21 cellular contexts compared by ENCODE assay signal in genomic region chr16:76386784-76387183, GRCh38.
DNase-seq lines count a peak whose midpoint lies in the region; ATAC-seq and TF ChIP-seq lines count a peak whose summit lies in the region.
"Had no signal": no experiment of that assay in that cellular context is flagged by ENCODE, and none has a peak within 500 bp of the region (broad histone marks: within the 10 kb centered on the region; RNA-seq: fewer than 3 reads in every experiment).

No MANE protein-coding gene starts in this region.

- H3K4me1 ChIP-seq in mucosa of descending colon (ENCODE audit: low read depth): no peaks in the 10 kb centered on the region
- H3K4me1 ChIP-seq: heart right ventricle had no signal

- H3K36me3 Mint-ChIP-seq in activated naive CD8-positive, alpha-beta T cell treated with anti-CD3 and anti-CD28 coated beads for 36 hours: no peaks in the 10 kb centered on the region
- H3K36me3 Mint-ChIP-seq: activated CD4-positive, alpha-beta memory T cell treated with anti-CD3 and anti-CD28 coated beads for 36 hours; activated naive CD8-positive, alpha-beta T cell treated with anti-CD3 and anti-CD28 coated beads, Interleukin-2, amount 10 ng/mL, durations not matched to agents 7 days and 5 days had no signal

- intact Hi-C loops in left ventricle myocardium superior (cut with micrococcal nuclease): no loop called here
- intact Hi-C loops in mucosa of descending colon (cut with DNase I, micrococcal nuclease): no loop called here

- H3K36me3 ChIP-seq in mucosa of descending colon (ENCODE audit: low read depth): no peaks in the 10 kb centered on the region
- H3K36me3 ChIP-seq: heart right ventricle had no signal

- H3K27ac Mint-ChIP-seq in activated naive CD8-positive, alpha-beta T cell treated with anti-CD3 and anti-CD28 coated beads for 36 hours: no peak overlapping the region
- H3K27ac Mint-ChIP-seq: activated CD4-positive, alpha-beta memory T cell treated with anti-CD3 and anti-CD28 coated beads for 36 hours; activated naive CD8-positive, alpha-beta T cell treated with anti-CD3 and anti-CD28 coated beads, Interleukin-2, amount 10 ng/mL, durations not matched to agents 7 days and 5 days; GM23338 had no signal

- no peaks in the 10 kb centered on the region for H3K27me3 Mint-ChIP-seq in activated naive CD8-positive, alpha-beta T cell treated with anti-CD3 and anti-CD28 coated beads for 36 hours
- H3K27me3 Mint-ChIP-seq: activated CD4-positive, alpha-beta memory T cell treated with anti-CD3 and anti-CD28 coated beads for 36 hours; activated naive CD8-positive, alpha-beta T cell treated with anti-CD3 and anti-CD28 coated beads, Interleukin-2, amount 10 ng/mL, durations not matched to agents 7 days and 5 days had no signal

- DNase-seq in Daoy (ENCODE audit: low read depth) (peak; percentile 66), NOMO-1 treated with dmso at 0.1 percent for 144 hours (lab: John Stamatoyannopoulos, UW; ENCODE audit: unreplicated experiment) (peak; percentile 16), astrocyte of the spinal cord (ENCODE audit: low read depth, low spot score) (peak; percentile 44), left ventricle myocardium superior (no peak), mucosa of descending colon (no peak), NCI-H1048 (lab: John Stamatoyannopoulos, UW) (no peak)
- no peak for DNase-seq in activated naive CD8-positive, alpha-beta T cell treated with anti-CD3 and anti-CD28 coated beads for 36 hours
- no peak for DNase-seq in NK-92 treated with Interleukin-12 subunit alpha and Interleukin-12 subunit beta, amount 100 ng/mL, for 24 hours (lab: John Stamatoyannopoulos, UW)
- DNase-seq: activated CD4-positive, alpha-beta memory T cell treated with anti-CD3 and anti-CD28 coated beads for 36 hours; activated naive CD8-positive, alpha-beta T cell treated with anti-CD3 and anti-CD28 coated beads, Interleukin-2, amount 10 ng/mL, durations not matched to agents 7 days and 5 days; activated T-cell treated with anti-CD3 and anti-CD28 coated beads, Interleukin-2, amount 50 U/mL, for 4 hours; COR-L47; GF-D8; heart right ventricle; KG1; kidney; midbrain; NCI-H226; occipital lobe; SK-N-SH had no signal

- H3K9me3 Mint-ChIP-seq in activated naive CD8-positive, alpha-beta T cell treated with anti-CD3 and anti-CD28 coated beads for 36 hours: no peaks in the 10 kb centered on the region
- H3K9me3 Mint-ChIP-seq: activated CD4-positive, alpha-beta memory T cell treated with anti-CD3 and anti-CD28 coated beads for 36 hours; activated naive CD8-positive, alpha-beta T cell treated with anti-CD3 and anti-CD28 coated beads, Interleukin-2, amount 10 ng/mL, durations not matched to agents 7 days and 5 days had no signal

- ATAC-seq in left ventricle myocardium superior (peak; percentile 93), mucosa of descending colon (no peak)
- ATAC-seq: activated T-cell treated with anti-CD3 and anti-CD28 coated beads, Interleukin-2, amount 50 U/mL, for 4 hours; GM23338 had no signal

- H3K4me1 Mint-ChIP-seq in activated naive CD8-positive, alpha-beta T cell treated with anti-CD3 and anti-CD28 coated beads for 36 hours: no peaks in the 10 kb centered on the region
- H3K4me1 Mint-ChIP-seq: activated naive CD8-positive, alpha-beta T cell treated with anti-CD3 and anti-CD28 coated beads, Interleukin-2, amount 10 ng/mL, durations not matched to agents 7 days and 5 days had no signal

- in situ Hi-C loops in astrocyte of the spinal cord (cut with HindIII; ENCODE audit: low sequenced_read_pairs): no loop called here

- no peak overlapping the region for H3K4me3 Mint-ChIP-seq in activated naive CD8-positive, alpha-beta T cell treated with anti-CD3 and anti-CD28 coated beads for 36 hours
- H3K4me3 Mint-ChIP-seq: activated CD4-positive, alpha-beta memory T cell treated with anti-CD3 and anti-CD28 coated beads for 36 hours; activated naive CD8-positive, alpha-beta T cell treated with anti-CD3 and anti-CD28 coated beads, Interleukin-2, amount 10 ng/mL, durations not matched to agents 7 days and 5 days; activated T-cell treated with anti-CD3 and anti-CD28 coated beads, Interleukin-2, amount 50 U/mL, for 4 hours; GM23338 had no signal

- H3K9me3 ChIP-seq in mucosa of descending colon: no peaks in the 10 kb centered on the region
- H3K9me3 ChIP-seq: heart right ventricle, SK-N-SH had no signal

- TF ChIP-seq CTCF in astrocyte of the spinal cord (IDR thresholded peaks at IDR 0.05; ENCODE audit: low read depth, low read length): no peak
- TF ChIP-seq CTCF in mucosa of descending colon (IDR thresholded peaks at IDR 0.05): no peak

- H3K4me3 ChIP-seq in astrocyte of the spinal cord (ENCODE audit: low read depth, low read length) (no peak overlapping the region), mucosa of descending colon (no peak overlapping the region)
- H3K4me3 ChIP-seq: GM23338, heart right ventricle had no signal

Comparison
In these comparisons a context has a peak if more than half of its experiments do, and no peak if none do; other contexts are left out.
1. DNase-seq: peak in Daoy (single experiment), NOMO-1 treated with dmso at 0.1 percent for 144 hours (single experiment) and astrocyte of the spinal cord (single experiment); none in left ventricle myocardium superior (single experiment), mucosa of descending colon (0 of 3), activated naive CD8-positive, alpha-beta T cell treated with anti-CD3 and anti-CD28 coated beads for 36 hours (single experiment), NCI-H1048 (single experiment) and NK-92 treated with Interleukin-12 subunit alpha and Interleukin-12 subunit beta, amount 100 ng/mL, for 24 hours (single experiment).